In genomic region chr19:10766681-10767201, GRCh38 we compare ENCODE assay signal across 10 cellular contexts. TPM values are rescaled to one million over a fixed set of nuclear protein-coding genes. Genes with fewer than 3 reads are reported as not detected.
DNase-seq lines count a peak whose midpoint lies in the region; ATAC-seq, FAIRE-seq and TF ChIP-seq lines count a peak whose summit lies in the region.
"Had no signal": no experiment of that assay in that cellular context is flagged by ENCODE, and none has a peak within 500 bp of the region (broad histone marks: within the 10 kb centered on the region; RNA-seq: fewer than 3 reads in every experiment).

No MANE protein-coding gene starts in this region.

- in situ Hi-C loops in G401 (cut with HindIII; ENCODE audit: low sequenced_read_pairs) = no loop called here

- peak overlapping the region; percentile 52 for H3K27ac Mint-ChIP-seq in activated CD4-positive, alpha-beta memory T cell treated with anti-CD3 and anti-CD28 coated beads, Interleukin-2, amount 10 ng/mL, durations not matched to agents 7 days and 5 days
- no peak overlapping the region for H3K27ac Mint-ChIP-seq in activated CD4-positive, alpha-beta memory T cell treated with anti-CD3 and anti-CD28 coated beads for 36 hours
- no peak overlapping the region for H3K27ac Mint-ChIP-seq in astrocyte (ENCODE audit: unreplicated experiment)

- CTCF ChIA-PET in activated CD4-positive, alpha-beta memory T cell treated with anti-CD3 and anti-CD28 coated beads, Interleukin-2, amount 10 ng/mL, durations not matched to agents 7 days and 5 days (lab: Charles Lee) = interaction anchor here (0.6 to 1.1 kb wide), 2 partner anchors 49 to 119 kb away, joined by 3 to 4 read pairs; partner anchors contain the start of gene DNM2
- CTCF ChIA-PET in activated CD4-positive, alpha-beta memory T cell treated with anti-CD3 and anti-CD28 coated beads for 36 hours (lab: Charles Lee) = no interaction called here

- no peak overlapping the region for H3K4me3 Mint-ChIP-seq in activated CD4-positive, alpha-beta memory T cell treated with anti-CD3 and anti-CD28 coated beads, Interleukin-2, amount 10 ng/mL, durations not matched to agents 7 days and 5 days
- H3K4me3 Mint-ChIP-seq in activated CD4-positive, alpha-beta memory T cell treated with anti-CD3 and anti-CD28 coated beads for 36 hours = no peak overlapping the region
- no peak overlapping the region for H3K4me3 Mint-ChIP-seq in astrocyte (ENCODE audit: unreplicated experiment)
- H3K4me3 Mint-ChIP-seq: WTC11 had no signal

- H4K20me1 ChIP-seq in astrocyte (ENCODE audit: insufficient read depth, low read length) = peaks cover 89% of the 10 kb centered on the region

- H3K4me3 ChIP-seq in astrocyte (ENCODE audit: insufficient read depth, low read depth, low read length) (no peak overlapping the region), tibial artery (no peak overlapping the region)

- DNase-seq in activated CD4-positive, alpha-beta memory T cell treated with anti-CD3 and anti-CD28 coated beads, Interleukin-2, amount 10 ng/mL, durations not matched to agents 7 days and 5 days = no peak
- no peak for DNase-seq in activated CD4-positive, alpha-beta memory T cell treated with anti-CD3 and anti-CD28 coated beads for 36 hours
- DNase-seq in astrocyte (ENCODE audit: low read depth) = peak; percentile 26
- peak; percentile 60 for DNase-seq in kidney tubule cell (ENCODE audit: low spot score)
- no peak for DNase-seq in tibial artery
- DNase-seq in G401 (ENCODE audit: low spot score) = no peak
- no peak for DNase-seq in NAMALWA (ENCODE audit: low spot score)
- DNase-seq: NCI-H1417 had no signal

- H3K79me2 ChIP-seq in astrocyte (ENCODE audit: insufficient read depth, low read length) = peaks cover 71% of the 10 kb centered on the region

- no peak for TF ChIP-seq CTCF in astrocyte (IDR thresholded peaks at IDR 0.05; ENCODE audit: insufficient read depth, low read depth, low read length)
- no peak for TF ChIP-seq CTCF in tibial artery (IDR thresholded peaks at IDR 0.05)

- intact Hi-C loops in activated CD4-positive, alpha-beta memory T cell treated with anti-CD3 and anti-CD28 coated beads for 36 hours (cut with micrococcal nuclease) = no loop called here
- intact Hi-C loops in tibial artery (cut with DNase I; ENCODE audit: low total_unique reads) = no loop called here

- H3K4me2 ChIP-seq in astrocyte (ENCODE audit: low read length) = peak overlapping the region; percentile 27

- no peaks in the 10 kb centered on the region for H3K9me3 Mint-ChIP-seq in activated CD4-positive, alpha-beta memory T cell treated with anti-CD3 and anti-CD28 coated beads, Interleukin-2, amount 10 ng/mL, durations not matched to agents 7 days and 5 days
- H3K9me3 Mint-ChIP-seq in activated CD4-positive, alpha-beta memory T cell treated with anti-CD3 and anti-CD28 coated beads for 36 hours = no peaks in the 10 kb centered on the region
- H3K9me3 Mint-ChIP-seq in astrocyte (ENCODE audit: unreplicated experiment) = no peaks in the 10 kb centered on the region
- H3K9me3 Mint-ChIP-seq: WTC11 had no signal

- H3K36me3 ChIP-seq in astrocyte (ENCODE audit: insufficient read depth, low read length) (no peaks in the 10 kb centered on the region), tibial artery (peaks cover 0 to 11% (median 0%) of the 10 kb centered on the region in 3 donors)

- peaks cover 32% of the 10 kb centered on the region for H3K36me3 Mint-ChIP-seq in activated CD4-positive, alpha-beta memory T cell treated with anti-CD3 and anti-CD28 coated beads, Interleukin-2, amount 10 ng/mL, durations not matched to agents 7 days and 5 days (ENCODE audit: low read depth)
- H3K36me3 Mint-ChIP-seq in activated CD4-positive, alpha-beta memory T cell treated with anti-CD3 and anti-CD28 coated beads for 36 hours = peaks cover 11% of the 10 kb centered on the region
- H3K36me3 Mint-ChIP-seq in astrocyte (ENCODE audit: low read depth, unreplicated experiment) = peaks cover 11% of the 10 kb centered on the region

- H3K4me1 ChIP-seq in astrocyte (ENCODE audit: insufficient read depth, low read length) (peaks cover 9% of the 10 kb centered on the region), tibial artery (peaks cover 0 to 59% (median 54%) of the 10 kb centered on the region in 4 donors)

- H3K27ac ChIP-seq in astrocyte (ENCODE audit: low read depth, low read length) (no peak overlapping the region), tibial artery (peak overlapping the region; percentile 66 to 75)

- POLR2A ChIA-PET in activated CD4-positive, alpha-beta memory T cell treated with anti-CD3 and anti-CD28 coated beads, Interleukin-2, amount 10 ng/mL, durations not matched to agents 7 days and 5 days (lab: Charles Lee) = interaction anchor here (0.5 to 1.3 kb wide), 3 partner anchors 8 to 45 kb away, joined by 3 read pairs; no protein-coding TSS in a partner anchor
- POLR2A ChIA-PET in activated CD4-positive, alpha-beta memory T cell treated with anti-CD3 and anti-CD28 coated beads for 36 hours (lab: Charles Lee) = no interaction called here

- H2AFZ ChIP-seq in astrocyte (ENCODE audit: low read depth, low read length) = no peak overlapping the region

- H3K4me1 Mint-ChIP-seq in activated CD4-positive, alpha-beta memory T cell treated with anti-CD3 and anti-CD28 coated beads, Interleukin-2, amount 10 ng/mL, durations not matched to agents 7 days and 5 days = peaks cover 66% of the 10 kb centered on the region
- H3K4me1 Mint-ChIP-seq in activated CD4-positive, alpha-beta memory T cell treated with anti-CD3 and anti-CD28 coated beads for 36 hours (ENCODE audit: low read depth) = peaks cover 48% of the 10 kb centered on the region
- H3K4me1 Mint-ChIP-seq in astrocyte (ENCODE audit: low read depth, unreplicated experiment) = peaks cover 16% of the 10 kb centered on the region

- H3K27me3 Mint-ChIP-seq in activated CD4-positive, alpha-beta memory T cell treated with anti-CD3 and anti-CD28 coated beads, Interleukin-2, amount 10 ng/mL, durations not matched to agents 7 days and 5 days = no peaks in the 10 kb centered on the region
- no peaks in the 10 kb centered on the region for H3K27me3 Mint-ChIP-seq in activated CD4-positive, alpha-beta memory T cell treated with anti-CD3 and anti-CD28 coated beads for 36 hours
- H3K27me3 Mint-ChIP-seq in astrocyte (ENCODE audit: low read depth, unreplicated experiment) = no peaks in the 10 kb centered on the region

- H3K27me3 ChIP-seq in astrocyte (ENCODE audit: insufficient read depth, low read length) (no peaks in the 10 kb centered on the region), tibial artery (no peaks in the 10 kb centered on the region)

- FAIRE-seq in astrocyte (lab: Jason Lieb, UNC) = no peak

- H3K9me3 ChIP-seq in astrocyte (ENCODE audit: insufficient read depth, low read depth, low read length) (no peaks in the 10 kb centered on the region), tibial artery (no peaks in the 10 kb centered on the region)

- peak overlapping the region; percentile 46 for H3K9ac ChIP-seq in astrocyte (ENCODE audit: low read length)

- no peak for ATAC-seq in HG03196 (IDR thresholded peaks at IDR 0.05; ENCODE audit: unreplicated experiment)
- ATAC-seq: WTC11 had no signal

RNA-seq across cellular contexts. Expression of gene DNM2, which starts 48.9 kb away (rescaled TPM):
- 100 to 1,000 TPM; 277 to 288 TPM for total RNA-seq in activated CD4-positive, alpha-beta memory T cell treated with anti-CD3 and anti-CD28 coated beads, Interleukin-2, amount 10 ng/mL, durations not matched to agents 7 days and 5 days
- total RNA-seq in activated CD4-positive, alpha-beta memory T cell treated with anti-CD3 and anti-CD28 coated beads for 36 hours = 100 to 1,000 TPM; 171 to 173 TPM
- 129 TPM in 2 replicates for total RNA-seq in astrocyte
- 90.2 and 121 TPM in 2 replicates for total RNA-seq in G401 (2014; rRNA removed; shearing (Covaris generic))

Comparison
In these comparisons a context has a peak if more than half of its experiments do, and no peak if none do; other contexts are left out.
1. DNase-seq: peak in astrocyte (single experiment) and kidney tubule cell (single experiment); none in activated CD4-positive, alpha-beta memory T cell treated with anti-CD3 and anti-CD28 coated beads, Interleukin-2, amount 10 ng/mL, durations not matched to agents 7 days and 5 days (single experiment), activated CD4-positive, alpha-beta memory T cell treated with anti-CD3 and anti-CD28 coated beads for 36 hours (single experiment), tibial artery (0 of 2), G401 (single experiment) and NAMALWA (single experiment).